Comparison of ENCODE assay signal across 15 cellular contexts in genomic region chr10:119161680-119162079, GRCh38.
DNase-seq lines count a peak whose midpoint lies in the region; ATAC-seq, FAIRE-seq and TF ChIP-seq lines count a peak whose summit lies in the region.
"Had no signal": no experiment of that assay in that cellular context is flagged by ENCODE, and none has a peak within 500 bp of the region (broad histone marks: within the 10 kb centered on the region; RNA-seq: fewer than 3 reads in every experiment).

No MANE protein-coding gene starts in this region.

- peak; percentile 35 for DNase-seq in AG10803 (ENCODE audit: low read depth)
- peak; percentile 65 for DNase-seq in NCI-H226
- DNase-seq in erythroblast (lab: John Stamatoyannopoulos, UW), result peak; percentile 46 to 49
- DNase-seq in NCI-H774 (lab: John Stamatoyannopoulos, UW), result no peak
- no peak for DNase-seq in HTR-8/SVneo (ENCODE audit: insufficient read length, low spot score)
- DNase-seq in stimulated activated CD4-positive, alpha-beta T cell treated with anti-CD3 and anti-CD28 coated beads, Interleukin-4, amount 100 ng/mL, for 4 hours, result no peak
- DNase-seq: activated B cell treated with CpG ODN at 0.5 μM for 24 hours, EL, heart left ventricle, NCI-H1436, NCI-H69, occipital lobe, SJCRH30 had no signal

- H3K27me3 Mint-ChIP-seq in nephron (ENCODE audit: low read depth), result no peaks in the 10 kb centered on the region
- H3K27me3 Mint-ChIP-seq: activated B cell treated with CpG ODN at 0.5 μM for 24 hours had no signal

- ATAC-seq in GM21447 (IDR thresholded peaks at IDR 0.05; ENCODE audit: unreplicated experiment), result no peak
- ATAC-seq: heart left ventricle had no signal

- no peaks in the 10 kb centered on the region for H3K9me3 Mint-ChIP-seq in nephron
- H3K9me3 Mint-ChIP-seq: activated B cell treated with CpG ODN at 0.5 μM for 24 hours had no signal

- H3K4me1 Mint-ChIP-seq in nephron, result peaks cover 18% of the 10 kb centered on the region

- TF ChIP-seq CTCF in AG10803 (conservative IDR thresholded peaks at IDR 0.05; ENCODE audit: low read length), result peak; percentile 15; the same call in 1 of the 2 replicates
- TF ChIP-seq CTCF in nephron (IDR thresholded peaks at IDR 0.05; ENCODE audit: unreplicated experiment in 3 of 3), result no peak

- H3K36me3 Mint-ChIP-seq in nephron (ENCODE audit: low read depth), result peaks cover 8% of the 10 kb centered on the region

- H3K4me3 Mint-ChIP-seq in nephron, result peak overlapping the region in 1 of 3 experiments; percentile 61
- H3K4me3 Mint-ChIP-seq: activated B cell treated with CpG ODN at 0.5 μM for 24 hours had no signal

- no peak overlapping the region for H3K4me3 ChIP-seq in AG10803 (ENCODE audit: low read length)
- H3K4me3 ChIP-seq: heart left ventricle, SJCRH30 had no signal

- FAIRE-seq in HTR-8/SVneo (lab: Jason Lieb, UNC), result no peak

- peak overlapping the region in 2 of 3 experiments; percentile 16 to 30 for H3K27ac Mint-ChIP-seq in nephron
- H3K27ac Mint-ChIP-seq: activated B cell treated with CpG ODN at 0.5 μM for 24 hours had no signal

- no peak for TF ChIP-seq POLR2A in erythroblast (IDR thresholded peaks at IDR 0.05; ENCODE audit: low read length)

Comparison
In these comparisons a context has a peak if more than half of its experiments do, and no peak if none do; other contexts are left out.
1. DNase-seq: peak in AG10803 (single experiment), NCI-H226 (single experiment) and erythroblast (2 of 2); none in NCI-H774 (single experiment), HTR-8/SVneo (single experiment) and stimulated activated CD4-positive, alpha-beta T cell treated with anti-CD3 and anti-CD28 coated beads, Interleukin-4, amount 100 ng/mL, for 4 hours (0 of 2).